Comparison of ENCODE assay signal across 1 cellular context in the genomic region with DNA sequence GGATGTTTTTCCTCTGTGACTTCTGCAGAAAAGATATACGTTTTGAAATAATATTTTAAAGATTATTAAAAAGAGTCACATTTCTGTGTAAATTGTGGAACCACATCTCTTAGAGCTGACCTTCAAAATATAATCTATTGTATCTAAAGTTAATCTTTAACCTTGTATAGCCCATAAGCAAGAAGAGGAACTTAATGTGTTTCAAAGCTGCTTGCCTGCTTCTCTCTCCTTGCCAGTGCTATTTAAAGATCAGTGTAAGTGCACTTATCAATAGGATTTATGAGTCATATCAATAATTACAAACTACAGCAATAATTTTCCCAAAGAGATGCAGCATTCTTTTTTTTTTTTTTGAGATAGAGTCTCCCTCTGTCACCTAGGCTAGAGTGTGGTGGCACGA.
A peak's percentile ranks its signal among the peaks of the same experiment; 100 is the strongest.
TF ChIP-seq lines count a peak whose summit lies in the region.

No MANE protein-coding gene starts in this region.

TF ChIP-seq in HepG2, 621 proteins besides CTCF, POLR2A, EP300 and RAD21 (continued from another document):
- TF ChIP-seq SOX6 (IDR thresholded peaks at IDR 0.05) (no peak), SOX6 (CRISPR knock-in tag; IDR thresholded peaks at IDR 0.05) (peak; percentile 30; the same call in 1 of the 2 replicates), ZNF484 (CRISPR knock-in tag; IDR thresholded peaks at IDR 0.05; ENCODE audit: borderline replicate concordance, low read depth) (no peak), GATAD2A (CRISPR knock-in tag; IDR thresholded peaks at IDR 0.05) (peak; percentile 13; the same call in 1 of the 2 replicates), SOX13 (IDR thresholded peaks at IDR 0.05) (no peak), SOX13 (CRISPR knock-in tag; conservative IDR thresholded peaks at IDR 0.05 in 1 of 2, IDR thresholded peaks at IDR 0.05 in 1 of 2) (peak in 1 of 2 experiments; percentile 39; a peak in 1 of 4 replicates), HOXA5 (CRISPR knock-in tag; IDR thresholded peaks at IDR 0.05) (0 out of 2 replicates have a peak, but pooled peaks have one; percentile 9), ERF (CRISPR knock-in tag; IDR thresholded peaks at IDR 0.05) (no peak)
- TF ChIP-seq, protein P1, sequence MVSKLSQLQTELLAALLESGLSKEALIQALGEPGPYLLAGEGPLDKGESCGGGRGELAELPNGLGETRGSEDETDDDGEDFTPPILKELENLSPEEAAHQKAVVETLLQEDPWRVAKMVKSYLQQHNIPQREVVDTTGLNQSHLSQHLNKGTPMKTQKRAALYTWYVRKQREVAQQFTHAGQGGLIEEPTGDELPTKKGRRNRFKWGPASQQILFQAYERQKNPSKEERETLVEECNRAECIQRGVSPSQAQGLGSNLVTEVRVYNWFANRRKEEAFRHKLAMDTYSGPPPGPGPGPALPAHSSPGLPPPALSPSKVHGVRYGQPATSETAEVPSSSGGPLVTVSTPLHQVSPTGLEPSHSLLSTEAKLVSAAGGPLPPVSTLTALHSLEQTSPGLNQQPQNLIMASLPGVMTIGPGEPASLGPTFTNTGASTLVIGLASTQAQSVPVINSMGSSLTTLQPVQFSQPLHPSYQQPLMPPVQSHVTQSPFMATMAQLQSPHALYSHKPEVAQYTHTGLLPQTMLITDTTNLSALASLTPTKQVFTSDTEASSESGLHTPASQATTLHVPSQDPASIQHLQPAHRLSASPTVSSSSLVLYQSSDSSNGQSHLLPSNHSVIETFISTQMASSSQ (IDR thresholded peaks at IDR 0.05; ENCODE audit: low read depth), result peak; percentile 74; the same call in 1 of the 2 replicates
- TF ChIP-seq, protein P1 (CRISPR knock-in tag; IDR thresholded peaks at IDR 0.05; ENCODE audit: borderline replicate concordance), result no peak; the same call in 1 of the 2 replicates
- TF ChIP-seq, protein P2, sequence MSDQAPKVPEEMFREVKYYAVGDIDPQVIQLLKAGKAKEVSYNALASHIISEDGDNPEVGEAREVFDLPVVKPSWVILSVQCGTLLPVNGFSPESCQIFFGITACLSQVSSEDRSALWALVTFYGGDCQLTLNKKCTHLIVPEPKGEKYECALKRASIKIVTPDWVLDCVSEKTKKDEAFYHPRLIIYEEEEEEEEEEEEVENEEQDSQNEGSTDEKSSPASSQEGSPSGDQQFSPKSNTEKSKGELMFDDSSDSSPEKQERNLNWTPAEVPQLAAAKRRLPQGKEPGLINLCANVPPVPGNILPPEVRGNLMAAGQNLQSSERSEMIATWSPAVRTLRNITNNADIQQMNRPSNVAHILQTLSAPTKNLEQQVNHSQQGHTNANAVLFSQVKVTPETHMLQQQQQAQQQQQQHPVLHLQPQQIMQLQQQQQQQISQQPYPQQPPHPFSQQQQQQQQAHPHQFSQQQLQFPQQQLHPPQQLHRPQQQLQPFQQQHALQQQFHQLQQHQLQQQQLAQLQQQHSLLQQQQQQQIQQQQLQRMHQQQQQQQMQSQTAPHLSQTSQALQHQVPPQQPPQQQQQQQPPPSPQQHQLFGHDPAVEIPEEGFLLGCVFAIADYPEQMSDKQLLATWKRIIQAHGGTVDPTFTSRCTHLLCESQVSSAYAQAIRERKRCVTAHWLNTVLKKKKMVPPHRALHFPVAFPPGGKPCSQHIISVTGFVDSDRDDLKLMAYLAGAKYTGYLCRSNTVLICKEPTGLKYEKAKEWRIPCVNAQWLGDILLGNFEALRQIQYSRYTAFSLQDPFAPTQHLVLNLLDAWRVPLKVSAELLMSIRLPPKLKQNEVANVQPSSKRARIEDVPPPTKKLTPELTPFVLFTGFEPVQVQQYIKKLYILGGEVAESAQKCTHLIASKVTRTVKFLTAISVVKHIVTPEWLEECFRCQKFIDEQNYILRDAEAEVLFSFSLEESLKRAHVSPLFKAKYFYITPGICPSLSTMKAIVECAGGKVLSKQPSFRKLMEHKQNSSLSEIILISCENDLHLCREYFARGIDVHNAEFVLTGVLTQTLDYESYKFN (CRISPR knock-in tag; conservative IDR thresholded peaks at IDR 0.05), result 0 out of 2 replicates have a peak, but pooled peaks have one; percentile 49
- TF ChIP-seq, protein P3, sequence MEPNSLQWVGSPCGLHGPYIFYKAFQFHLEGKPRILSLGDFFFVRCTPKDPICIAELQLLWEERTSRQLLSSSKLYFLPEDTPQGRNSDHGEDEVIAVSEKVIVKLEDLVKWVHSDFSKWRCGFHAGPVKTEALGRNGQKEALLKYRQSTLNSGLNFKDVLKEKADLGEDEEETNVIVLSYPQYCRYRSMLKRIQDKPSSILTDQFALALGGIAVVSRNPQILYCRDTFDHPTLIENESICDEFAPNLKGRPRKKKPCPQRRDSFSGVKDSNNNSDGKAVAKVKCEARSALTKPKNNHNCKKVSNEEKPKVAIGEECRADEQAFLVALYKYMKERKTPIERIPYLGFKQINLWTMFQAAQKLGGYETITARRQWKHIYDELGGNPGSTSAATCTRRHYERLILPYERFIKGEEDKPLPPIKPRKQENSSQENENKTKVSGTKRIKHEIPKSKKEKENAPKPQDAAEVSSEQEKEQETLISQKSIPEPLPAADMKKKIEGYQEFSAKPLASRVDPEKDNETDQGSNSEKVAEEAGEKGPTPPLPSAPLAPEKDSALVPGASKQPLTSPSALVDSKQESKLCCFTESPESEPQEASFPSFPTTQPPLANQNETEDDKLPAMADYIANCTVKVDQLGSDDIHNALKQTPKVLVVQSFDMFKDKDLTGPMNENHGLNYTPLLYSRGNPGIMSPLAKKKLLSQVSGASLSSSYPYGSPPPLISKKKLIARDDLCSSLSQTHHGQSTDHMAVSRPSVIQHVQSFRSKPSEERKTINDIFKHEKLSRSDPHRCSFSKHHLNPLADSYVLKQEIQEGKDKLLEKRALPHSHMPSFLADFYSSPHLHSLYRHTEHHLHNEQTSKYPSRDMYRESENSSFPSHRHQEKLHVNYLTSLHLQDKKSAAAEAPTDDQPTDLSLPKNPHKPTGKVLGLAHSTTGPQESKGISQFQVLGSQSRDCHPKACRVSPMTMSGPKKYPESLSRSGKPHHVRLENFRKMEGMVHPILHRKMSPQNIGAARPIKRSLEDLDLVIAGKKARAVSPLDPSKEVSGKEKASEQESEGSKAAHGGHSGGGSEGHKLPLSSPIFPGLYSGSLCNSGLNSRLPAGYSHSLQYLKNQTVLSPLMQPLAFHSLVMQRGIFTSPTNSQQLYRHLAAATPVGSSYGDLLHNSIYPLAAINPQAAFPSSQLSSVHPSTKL (CRISPR knock-in tag; IDR thresholded peaks at IDR 0.05), result peak; percentile 61
